ENCODE assay signal across 8 cellular contexts in genomic region chr19:16078311-16078758, GRCh38. TPM values are rescaled to one million over a fixed set of nuclear protein-coding genes. Genes with fewer than 3 reads are reported as not detected.
A peak's percentile ranks its signal among the peaks of the same experiment; 100 is the strongest.
DNase-seq lines count a peak whose midpoint lies in the region; ATAC-seq lines count a peak whose summit lies in the region.

No MANE protein-coding gene starts in this region.

- intact Hi-C loops in left ventricle myocardium superior (cut with micrococcal nuclease) = no loop called here

- peak overlapping the region; percentile 74 to 96 (median 90) for H3K4me3 ChIP-seq in BLaER1 treated with 17β-estradiol and CSF1 and Interleukin-3, amounts not matched to agents 10 nM and 100 nM
- H3K4me3 ChIP-seq in skeletal muscle cell (ENCODE audit: low read depth, low read length) = peak overlapping the region; percentile 77

- peak overlapping the region; percentile 95 to 100 (median 98) for H3K9ac ChIP-seq in BLaER1 treated with 17β-estradiol and CSF1 and Interleukin-3, amounts not matched to agents 10 nM and 100 nM

- H3K4me1 Mint-ChIP-seq in activated naive CD4-positive, alpha-beta T cell treated with anti-CD3 and anti-CD28 coated beads, Interleukin-2, amount 10 ng/mL, durations not matched to agents 7 days and 5 days = peaks cover 74% of the 10 kb centered on the region

- H3K4me2 ChIP-seq in BLaER1 treated with 17β-estradiol and CSF1 and Interleukin-3, amounts not matched to agents 10 nM and 100 nM = peak overlapping the region; percentile 86 to 99 (median 97)

- peak overlapping the region; percentile 91 to 99 (median 98) for H3K27ac ChIP-seq in BLaER1 treated with 17β-estradiol and CSF1 and Interleukin-3, amounts not matched to agents 10 nM and 100 nM

- H3K4me1 ChIP-seq in BLaER1 treated with 17β-estradiol and CSF1 and Interleukin-3, amounts not matched to agents 10 nM and 100 nM = peaks cover 65 to 80% (median 71%) of the 10 kb centered on the region in 10 experiments

- ATAC-seq in left ventricle myocardium superior = peak; percentile 7

- H3K4me3 Mint-ChIP-seq in activated naive CD4-positive, alpha-beta T cell treated with anti-CD3 and anti-CD28 coated beads, Interleukin-2, amount 10 ng/mL, durations not matched to agents 7 days and 5 days = peak overlapping the region; percentile 84

- H3K9me3 Mint-ChIP-seq in activated naive CD4-positive, alpha-beta T cell treated with anti-CD3 and anti-CD28 coated beads, Interleukin-2, amount 10 ng/mL, durations not matched to agents 7 days and 5 days = no peaks in the 10 kb centered on the region

- peaks cover 52% of the 10 kb centered on the region for H3K36me3 Mint-ChIP-seq in activated naive CD4-positive, alpha-beta T cell treated with anti-CD3 and anti-CD28 coated beads, Interleukin-2, amount 10 ng/mL, durations not matched to agents 7 days and 5 days

- DNase-seq in M059J (ENCODE audit: low read depth) = peak; percentile 85
- DNase-seq in activated naive CD4-positive, alpha-beta T cell treated with anti-CD3 and anti-CD28 coated beads, Interleukin-2, amount 10 ng/mL, durations not matched to agents 7 days and 5 days = no peak
- DNase-seq in left ventricle myocardium superior = no peak
- DNase-seq in skeletal muscle cell (ENCODE audit: low read depth) = no peak
- DNase-seq in epidermal melanocyte (ENCODE audit: insufficient read length, low spot score) = no peak
- DNase-seq in NCI-H2029 treated with DMSO at 0.1 percent for 48 hours (lab: John Stamatoyannopoulos, UW) = no peak
- no peak for DNase-seq in COR-L47 (lab: John Stamatoyannopoulos, UW)

- peak overlapping the region; percentile 99 for H3K27ac Mint-ChIP-seq in activated naive CD4-positive, alpha-beta T cell treated with anti-CD3 and anti-CD28 coated beads, Interleukin-2, amount 10 ng/mL, durations not matched to agents 7 days and 5 days

- peaks cover 0 to 48% (median 20%) of the 10 kb centered on the region in 11 experiments; a peak in 17 of 22 replicates for H4K20me1 ChIP-seq in BLaER1 treated with 17β-estradiol and CSF1 and Interleukin-3, amounts not matched to agents 10 nM and 100 nM

- H3K27me3 ChIP-seq in BLaER1 treated with 17β-estradiol and CSF1 and Interleukin-3, amounts not matched to agents 10 nM and 100 nM = no peaks in the 10 kb centered on the region

- CTCF ChIA-PET in activated naive CD4-positive, alpha-beta T cell treated with anti-CD3 and anti-CD28 coated beads, Interleukin-2, amount 10 ng/mL, durations not matched to agents 7 days and 5 days (lab: Charles Lee) = interaction anchor here (0.8 to 1.8 kb wide), 3 partner anchors 14 to 33 kb away, joined by 3 to 5 read pairs (median 3); partner anchors contain the start of gene RAB8A

- no peaks in the 10 kb centered on the region for H3K9me3 ChIP-seq in BLaER1 treated with 17β-estradiol and CSF1 and Interleukin-3, amounts not matched to agents 10 nM and 100 nM (replicated peaks in 1 of 11)

- H3K27me3 Mint-ChIP-seq in activated naive CD4-positive, alpha-beta T cell treated with anti-CD3 and anti-CD28 coated beads, Interleukin-2, amount 10 ng/mL, durations not matched to agents 7 days and 5 days = no peaks in the 10 kb centered on the region

- peaks cover 34 to 49% (median 36%) of the 10 kb centered on the region in 11 experiments for H3K36me3 ChIP-seq in BLaER1 treated with 17β-estradiol and CSF1 and Interleukin-3, amounts not matched to agents 10 nM and 100 nM

RNA-seq across cellular contexts. Expression of gene TPM4, which starts 2.0 kb away (rescaled TPM):
- 1,087 and 1,450 TPM in 2 replicates for total RNA-seq in M059J (2014; rRNA removed; shearing (Covaris generic))
- total RNA-seq in left ventricle myocardium superior = 72.6 TPM

RNA-seq across cellular contexts. Expression of gene RAB8A, which starts 33.4 kb away (rescaled TPM):
- 110 and 159 TPM in 2 replicates for total RNA-seq in M059J (2014; rRNA removed; shearing (Covaris generic))
- total RNA-seq in left ventricle myocardium superior = 16.4 TPM

Comparison
In these comparisons a context has a peak if more than half of its experiments do, and no peak if none do; other contexts are left out.
1. RNA of gene TPM4, which starts 2.0 kb away (total RNA-seq): 1,087 to 1,450 TPM in M059J; 72.6 TPM in left ventricle myocardium superior (single experiment); every median in the first group is over 10 times any median in the second.